ENCODE assay signal across 1 cellular context in genomic region chr20:3115190-3116107, GRCh38.
TF ChIP-seq lines count a peak whose summit lies in the region.

No MANE protein-coding gene starts in this region.

TF ChIP-seq in GM23338, 12 proteins besides CTCF, POLR2A, EP300 and RAD21 (continued from another document):
- TF ChIP-seq ZNF462 (CRISPR knock-in tag; IDR thresholded peaks at IDR 0.05) = no peak
- no peak for TF ChIP-seq ETS1 (IDR thresholded peaks at IDR 0.05)
- no peak for TF ChIP-seq ZNF114 (CRISPR knock-in tag; IDR thresholded peaks at IDR 0.05)
